Comparison of ENCODE assay signal across 17 cellular contexts in the genomic region with DNA sequence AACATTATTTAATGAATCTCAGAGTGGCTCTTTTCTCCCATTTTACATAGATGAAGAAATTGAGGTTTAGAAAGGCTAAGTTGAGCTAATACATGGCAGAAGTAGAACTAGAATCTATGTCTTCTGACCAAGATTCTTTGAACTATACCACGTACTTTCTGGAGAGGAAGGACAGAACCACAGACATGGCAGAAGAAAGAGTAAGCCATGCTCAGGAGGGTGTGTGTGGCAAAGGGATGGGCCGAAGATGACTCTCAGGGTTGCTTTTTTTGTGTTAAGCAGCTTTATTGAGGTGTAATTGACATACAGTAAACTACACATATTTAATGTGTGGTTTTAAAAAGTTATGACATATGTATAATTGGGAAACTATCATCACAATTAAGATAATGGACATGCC.
"Had no signal": no experiment of that assay in that cellular context is flagged by ENCODE, and none has a peak within 500 bp of the region (broad histone marks: within the 10 kb centered on the region; RNA-seq: fewer than 3 reads in every experiment).

No MANE protein-coding gene starts in this region.

- H3K36me3 ChIP-seq: left ventricle myocardium inferior, thyroid gland had no signal

- H3K9me3 ChIP-seq: esophagus squamous epithelium, left ventricle myocardium inferior, thyroid gland had no signal

- H3K27ac Mint-ChIP-seq: activated CD8-positive, alpha-beta memory T cell treated with anti-CD3 and anti-CD28 coated beads, Interleukin-2, amount 10 ng/mL, durations not matched to agents 7 days and 5 days; dendritic cell treated with granulocyte-macrophage colony-stimulating factor and Interleukin-4, amounts not matched to agents 40 ng/mL and 50 ng/mL, for 4 days; stimulated activated naive B cell treated with anti-CD40 and anti-IgM and Interleukin-4, amounts not matched to agents 10 μg/mL and 1 μg/mL and 100 μg/mL, for 72 hours had no signal

- H3K4me3 Mint-ChIP-seq: activated CD8-positive, alpha-beta memory T cell treated with anti-CD3 and anti-CD28 coated beads, Interleukin-2, amount 10 ng/mL, durations not matched to agents 7 days and 5 days; dendritic cell treated with granulocyte-macrophage colony-stimulating factor and Interleukin-4, amounts not matched to agents 40 ng/mL and 50 ng/mL, for 4 days; immature natural killer cell; stimulated activated naive B cell treated with anti-CD40 and anti-IgM and Interleukin-4, amounts not matched to agents 10 μg/mL and 1 μg/mL and 100 μg/mL, for 72 hours had no signal

- H2AFZ ChIP-seq: parathyroid adenoma had no signal

- H3K27me3 ChIP-seq: esophagus squamous epithelium, thyroid gland had no signal

- H3K79me2 ChIP-seq: parathyroid adenoma had no signal

- H3K27me3 Mint-ChIP-seq: activated CD8-positive, alpha-beta memory T cell treated with anti-CD3 and anti-CD28 coated beads, Interleukin-2, amount 10 ng/mL, durations not matched to agents 7 days and 5 days; dendritic cell treated with granulocyte-macrophage colony-stimulating factor and Interleukin-4, amounts not matched to agents 40 ng/mL and 50 ng/mL, for 4 days; stimulated activated naive B cell treated with anti-CD40 and anti-IgM and Interleukin-4, amounts not matched to agents 10 μg/mL and 1 μg/mL and 100 μg/mL, for 72 hours had no signal

- DNase-seq: activated CD4-positive, alpha-beta T cell treated with anti-CD3 and anti-CD28 coated beads, Interleukin-2, amount 50 U/mL, for 4 hours; activated CD4-positive, CD25-positive, alpha-beta regulatory T cell treated with anti-CD3 and anti-CD28 coated beads, Interleukin-2, amount 50 U/mL, for 72 hours; activated CD8-positive, alpha-beta memory T cell treated with anti-CD3 and anti-CD28 coated beads, Interleukin-2, amount 10 ng/mL, durations not matched to agents 7 days and 5 days; activated naive CD4-positive, alpha-beta T cell treated with Interleukin-2 at 50 U/mL for 16 hours; effector CD8-positive, alpha-beta T cell; esophagus squamous epithelium; immature natural killer cell; kidney glomerular epithelial cell; left ventricle myocardium inferior; mammary epithelial cell; stimulated activated CD4-positive, alpha-beta T cell treated with anti-CD3 and anti-CD28 coated beads, Interleukin-4, amount 100 ng/mL, for 1 hour; stimulated activated naive B cell treated with anti-CD40 and anti-IgM and Interleukin-4, amounts not matched to agents 10 μg/mL and 1 μg/mL and 100 μg/mL, for 72 hours; thyroid gland had no signal

- H3K4me2 ChIP-seq: smooth muscle cell had no signal

- H3K4me1 ChIP-seq: parathyroid adenoma had no signal

- H3K4me3 ChIP-seq: esophagus squamous epithelium, left ventricle myocardium inferior, smooth muscle cell, thyroid gland had no signal

- ATAC-seq: activated CD8-positive, alpha-beta memory T cell treated with anti-CD3 and anti-CD28 coated beads, Interleukin-2, amount 10 ng/mL, durations not matched to agents 7 days and 5 days; sciatic nerve; stimulated activated naive B cell treated with anti-CD40 and anti-IgM and Interleukin-4, amounts not matched to agents 10 μg/mL and 1 μg/mL and 100 μg/mL, for 72 hours had no signal

- H3K9ac ChIP-seq: parathyroid adenoma had no signal

- H3K9me3 Mint-ChIP-seq: dendritic cell treated with granulocyte-macrophage colony-stimulating factor and Interleukin-4, amounts not matched to agents 40 ng/mL and 50 ng/mL, for 4 days; immature natural killer cell; stimulated activated naive B cell treated with anti-CD40 and anti-IgM and Interleukin-4, amounts not matched to agents 10 μg/mL and 1 μg/mL and 100 μg/mL, for 72 hours had no signal
